ENCODE assay signal across 31 cellular contexts in the genomic region with DNA sequence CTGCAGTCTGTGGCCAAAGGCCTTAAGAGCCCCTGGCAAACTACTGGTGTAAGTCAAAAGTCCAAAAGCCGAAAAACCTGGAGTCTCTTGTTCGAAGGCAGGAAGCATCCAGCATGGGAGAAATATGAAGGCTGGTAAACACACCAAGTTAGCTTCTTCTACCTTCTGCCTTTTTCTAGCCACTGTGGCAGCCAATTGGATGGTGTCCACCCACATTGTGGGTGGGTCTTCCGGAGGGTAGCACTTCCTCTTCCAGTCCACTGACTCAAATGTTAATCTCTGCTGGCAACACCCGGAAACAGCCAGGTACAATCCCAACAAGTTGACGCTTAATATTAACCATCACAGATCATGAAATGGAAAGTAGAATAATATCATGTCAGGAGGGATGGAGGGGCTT.
"Had no signal": no experiment of that assay in that cellular context is flagged by ENCODE, and none has a peak within 500 bp of the region (broad histone marks: within the 10 kb centered on the region; RNA-seq: fewer than 3 reads in every experiment).

No MANE protein-coding gene starts in this region.

- H3K27ac ChIP-seq: adrenal gland, body of pancreas, brain microvascular endothelial cell, breast epithelium, VCaP had no signal

- DNase-seq: activated B cell treated with CpG ODN at 0.5 μM for 24 hours; activated CD4-positive, alpha-beta memory T cell treated with anti-CD3 and anti-CD28 coated beads for 36 hours; activated CD4-positive, alpha-beta T cell treated with anti-CD3 and anti-CD28 coated beads for 4 hours; activated CD4-positive, alpha-beta T cell treated with anti-CD3 and anti-CD28 coated beads, Interleukin-2, amount 10 ng/mL, durations not matched to agents 24 days and 14 days; activated CD4-positive, alpha-beta T cell treated with anti-CD3 and anti-CD28 coated beads, Interleukin-2, amount 50 U/mL, for 1 hour; activated CD4-positive, alpha-beta T cell treated with anti-CD3 and anti-CD28 coated beads, Interleukin-2, amount 50 U/mL, for 4 hours; activated CD4-positive, CD25-positive, alpha-beta regulatory T cell treated with anti-CD3 and anti-CD28 coated beads, Interleukin-2, amount 50 U/mL, for 72 hours; activated CD8-positive, alpha-beta memory T cell treated with anti-CD3 and anti-CD28 coated beads, Interleukin-2, amount 50 U/mL, for 4 hours; activated CD8-positive, alpha-beta T cell treated with anti-CD3 and anti-CD28 coated beads for 36 hours; activated effector memory CD4-positive, alpha-beta T cell treated with anti-CD3 and anti-CD28 coated beads, Interleukin-2, amount 50 U/mL, for 16 hours; activated gamma-delta T cell treated with Interleukin-2 at 50 U/mL for 16 hours; activated naive CD4-positive, alpha-beta T cell; activated naive CD4-positive, alpha-beta T cell treated with anti-CD3 and anti-CD28 coated beads for 36 hours; activated naive CD4-positive, alpha-beta T cell treated with anti-CD3 and anti-CD28 coated beads, Interleukin-2, amount 50 U/mL, for 16 hours; activated naive CD8-positive, alpha-beta T cell treated with anti-CD3 and anti-CD28 coated beads for 36 hours; activated T-cell treated with anti-CD3 and anti-CD28 coated beads for 4 hours; activated T-cell treated with anti-CD3 and anti-CD28 coated beads, Interleukin-2, amount 50 U/mL, for 1 hour; activated T-cell treated with anti-CD3 and anti-CD28 coated beads, Interleukin-2, amount 50 U/mL, for 4 hours; activated T-cell treated with anti-CD3 and anti-CD28 coated beads, Interleukin-2, amount 50 U/mL, for 72 hours; adrenal gland; amniotic stem cell; aorta; body of pancreas; brain microvascular endothelial cell; central memory CD4-positive, alpha-beta T cell; T-helper 2 cell; T-helper 9 cell had no signal

- H3K27me3 ChIP-seq: adrenal gland, body of pancreas, brain microvascular endothelial cell, breast epithelium had no signal

- ATAC-seq: activated CD8-positive, alpha-beta T cell treated with anti-CD3 and anti-CD28 coated beads for 36 hours; activated naive CD4-positive, alpha-beta T cell treated with anti-CD3 and anti-CD28 coated beads, Interleukin-2, amount 50 U/mL, for 72 hours; activated T-cell treated with anti-CD3 and anti-CD28 coated beads, Interleukin-2, amount 50 U/mL, for 4 hours; activated T-cell treated with anti-CD3 and anti-CD28 coated beads, Interleukin-2, amount 50 U/mL, for 72 hours; activated T-helper 17 cell treated with anti-CD3 and anti-CD28 coated beads, Interleukin-2, amount 50 U/mL, for 72 hours; body of pancreas had no signal

- H3K4me3 ChIP-seq: adrenal gland, body of pancreas, breast epithelium had no signal

- H3K9me3 ChIP-seq: adrenal gland, body of pancreas, breast epithelium had no signal

- H3K4me1 ChIP-seq: adrenal gland, body of pancreas, breast epithelium had no signal

- H3K36me3 ChIP-seq: adrenal gland, brain microvascular endothelial cell, breast epithelium had no signal
